In genomic region chrX:69142688-69143239, GRCh38 we compare ENCODE assay signal across 2 cellular contexts.
TF ChIP-seq lines count a peak whose summit lies in the region.

No MANE protein-coding gene starts in this region.

TF ChIP-seq in SK-N-SH, 30 proteins besides CTCF, POLR2A, EP300 and RAD21 (continued from another document):
- TF ChIP-seq, protein P1, sequence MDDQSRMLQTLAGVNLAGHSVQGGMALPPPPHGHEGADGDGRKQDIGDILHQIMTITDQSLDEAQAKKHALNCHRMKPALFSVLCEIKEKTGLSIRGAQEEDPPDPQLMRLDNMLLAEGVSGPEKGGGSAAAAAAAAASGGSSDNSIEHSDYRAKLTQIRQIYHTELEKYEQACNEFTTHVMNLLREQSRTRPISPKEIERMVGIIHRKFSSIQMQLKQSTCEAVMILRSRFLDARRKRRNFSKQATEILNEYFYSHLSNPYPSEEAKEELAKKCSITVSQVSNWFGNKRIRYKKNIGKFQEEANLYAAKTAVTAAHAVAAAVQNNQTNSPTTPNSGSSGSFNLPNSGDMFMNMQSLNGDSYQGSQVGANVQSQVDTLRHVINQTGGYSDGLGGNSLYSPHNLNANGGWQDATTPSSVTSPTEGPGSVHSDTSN (IDR thresholded peaks at IDR 0.05), result no peak
- TF ChIP-seq RCOR1 (IDR thresholded peaks at IDR 0.05; ENCODE audit: low read length) (no peak), TAF1 (IDR thresholded peaks at IDR 0.05; ENCODE audit: borderline replicate concordance, low read depth, low read length) (no peak), MXI1 (IDR thresholded peaks at IDR 0.05; ENCODE audit: low read depth, low read length) (0 out of 2 replicates have a peak, but pooled peaks have one; percentile 13), NRF1 (IDR thresholded peaks at IDR 0.05; ENCODE audit: low read depth, low read length) (no peak), EZH2phosphoT487 (IDR thresholded peaks at IDR 0.05; ENCODE audit: borderline replicate concordance, low read depth) (no peak), CHD2 (IDR thresholded peaks at IDR 0.05; ENCODE audit: low read length, partially characterized antibody) (peak; percentile 36), REST (IDR thresholded peaks at IDR 0.05; ENCODE audit: low read depth, low read length) (no peak)
- TF ChIP-seq, protein P2, sequence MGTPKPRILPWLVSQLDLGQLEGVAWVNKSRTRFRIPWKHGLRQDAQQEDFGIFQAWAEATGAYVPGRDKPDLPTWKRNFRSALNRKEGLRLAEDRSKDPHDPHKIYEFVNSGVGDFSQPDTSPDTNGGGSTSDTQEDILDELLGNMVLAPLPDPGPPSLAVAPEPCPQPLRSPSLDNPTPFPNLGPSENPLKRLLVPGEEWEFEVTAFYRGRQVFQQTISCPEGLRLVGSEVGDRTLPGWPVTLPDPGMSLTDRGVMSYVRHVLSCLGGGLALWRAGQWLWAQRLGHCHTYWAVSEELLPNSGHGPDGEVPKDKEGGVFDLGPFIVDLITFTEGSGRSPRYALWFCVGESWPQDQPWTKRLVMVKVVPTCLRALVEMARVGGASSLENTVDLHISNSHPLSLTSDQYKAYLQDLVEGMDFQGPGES (IDR thresholded peaks at IDR 0.05; ENCODE audit: low read depth, low read length), result no peak

TF ChIP-seq in HepG2, 621 proteins besides CTCF, POLR2A, EP300 and RAD21:
- TF ChIP-seq, protein P3, sequence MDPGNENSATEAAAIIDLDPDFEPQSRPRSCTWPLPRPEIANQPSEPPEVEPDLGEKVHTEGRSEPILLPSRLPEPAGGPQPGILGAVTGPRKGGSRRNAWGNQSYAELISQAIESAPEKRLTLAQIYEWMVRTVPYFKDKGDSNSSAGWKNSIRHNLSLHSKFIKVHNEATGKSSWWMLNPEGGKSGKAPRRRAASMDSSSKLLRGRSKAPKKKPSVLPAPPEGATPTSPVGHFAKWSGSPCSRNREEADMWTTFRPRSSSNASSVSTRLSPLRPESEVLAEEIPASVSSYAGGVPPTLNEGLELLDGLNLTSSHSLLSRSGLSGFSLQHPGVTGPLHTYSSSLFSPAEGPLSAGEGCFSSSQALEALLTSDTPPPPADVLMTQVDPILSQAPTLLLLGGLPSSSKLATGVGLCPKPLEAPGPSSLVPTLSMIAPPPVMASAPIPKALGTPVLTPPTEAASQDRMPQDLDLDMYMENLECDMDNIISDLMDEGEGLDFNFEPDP (CRISPR knock-in tag; conservative IDR thresholded peaks at IDR 0.05), result no peak
- TF ChIP-seq ZNF160 (CRISPR knock-in tag; IDR thresholded peaks at IDR 0.05) (no peak), ONECUT2 (CRISPR knock-in tag; IDR thresholded peaks at IDR 0.05) (no peak), ZFP62 (CRISPR knock-in tag; IDR thresholded peaks at IDR 0.05) (no peak), ZNF18 (CRISPR knock-in tag; IDR thresholded peaks at IDR 0.05; ENCODE audit: insufficient replicate concordance) (no peak), HMG20A (CRISPR knock-in tag; IDR thresholded peaks at IDR 0.05; ENCODE audit: borderline replicate concordance) (no peak)
- TF ChIP-seq, protein P4, sequence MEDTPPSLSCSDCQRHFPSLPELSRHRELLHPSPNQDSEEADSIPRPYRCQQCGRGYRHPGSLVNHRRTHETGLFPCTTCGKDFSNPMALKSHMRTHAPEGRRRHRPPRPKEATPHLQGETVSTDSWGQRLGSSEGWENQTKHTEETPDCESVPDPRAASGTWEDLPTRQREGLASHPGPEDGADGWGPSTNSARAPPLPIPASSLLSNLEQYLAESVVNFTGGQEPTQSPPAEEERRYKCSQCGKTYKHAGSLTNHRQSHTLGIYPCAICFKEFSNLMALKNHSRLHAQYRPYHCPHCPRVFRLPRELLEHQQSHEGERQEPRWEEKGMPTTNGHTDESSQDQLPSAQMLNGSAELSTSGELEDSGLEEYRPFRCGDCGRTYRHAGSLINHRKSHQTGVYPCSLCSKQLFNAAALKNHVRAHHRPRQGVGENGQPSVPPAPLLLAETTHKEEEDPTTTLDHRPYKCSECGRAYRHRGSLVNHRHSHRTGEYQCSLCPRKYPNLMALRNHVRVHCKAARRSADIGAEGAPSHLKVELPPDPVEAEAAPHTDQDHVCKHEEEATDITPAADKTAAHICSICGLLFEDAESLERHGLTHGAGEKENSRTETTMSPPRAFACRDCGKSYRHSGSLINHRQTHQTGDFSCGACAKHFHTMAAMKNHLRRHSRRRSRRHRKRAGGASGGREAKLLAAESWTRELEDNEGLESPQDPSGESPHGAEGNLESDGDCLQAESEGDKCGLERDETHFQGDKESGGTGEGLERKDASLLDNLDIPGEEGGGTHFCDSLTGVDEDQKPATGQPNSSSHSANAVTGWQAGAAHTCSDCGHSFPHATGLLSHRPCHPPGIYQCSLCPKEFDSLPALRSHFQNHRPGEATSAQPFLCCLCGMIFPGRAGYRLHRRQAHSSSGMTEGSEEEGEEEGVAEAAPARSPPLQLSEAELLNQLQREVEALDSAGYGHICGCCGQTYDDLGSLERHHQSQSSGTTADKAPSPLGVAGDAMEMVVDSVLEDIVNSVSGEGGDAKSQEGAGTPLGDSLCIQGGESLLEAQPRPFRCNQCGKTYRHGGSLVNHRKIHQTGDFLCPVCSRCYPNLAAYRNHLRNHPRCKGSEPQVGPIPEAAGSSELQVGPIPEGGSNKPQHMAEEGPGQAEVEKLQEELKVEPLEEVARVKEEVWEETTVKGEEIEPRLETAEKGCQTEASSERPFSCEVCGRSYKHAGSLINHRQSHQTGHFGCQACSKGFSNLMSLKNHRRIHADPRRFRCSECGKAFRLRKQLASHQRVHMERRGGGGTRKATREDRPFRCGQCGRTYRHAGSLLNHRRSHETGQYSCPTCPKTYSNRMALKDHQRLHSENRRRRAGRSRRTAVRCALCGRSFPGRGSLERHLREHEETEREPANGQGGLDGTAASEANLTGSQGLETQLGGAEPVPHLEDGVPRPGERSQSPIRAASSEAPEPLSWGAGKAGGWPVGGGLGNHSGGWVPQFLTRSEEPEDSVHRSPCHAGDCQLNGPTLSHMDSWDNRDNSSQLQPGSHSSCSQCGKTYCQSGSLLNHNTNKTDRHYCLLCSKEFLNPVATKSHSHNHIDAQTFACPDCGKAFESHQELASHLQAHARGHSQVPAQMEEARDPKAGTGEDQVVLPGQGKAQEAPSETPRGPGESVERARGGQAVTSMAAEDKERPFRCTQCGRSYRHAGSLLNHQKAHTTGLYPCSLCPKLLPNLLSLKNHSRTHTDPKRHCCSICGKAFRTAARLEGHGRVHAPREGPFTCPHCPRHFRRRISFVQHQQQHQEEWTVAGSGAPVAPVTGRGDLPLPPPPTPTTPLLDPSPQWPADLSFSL (CRISPR knock-in tag; IDR thresholded peaks at IDR 0.05), result no peak
